8 cellular contexts compared by ENCODE assay signal in genomic region chr2:9004338-9005204, GRCh38. TPM values are rescaled to one million over a fixed set of nuclear protein-coding genes. Genes with fewer than 3 reads are reported as not detected.
DNase-seq lines count a peak whose midpoint lies in the region; ATAC-seq and TF ChIP-seq lines count a peak whose summit lies in the region.

No MANE protein-coding gene starts in this region.

- no peaks in the 10 kb centered on the region for H3K9me3 ChIP-seq in BLaER1
- no peaks in the 10 kb centered on the region for H3K9me3 ChIP-seq in ascending aorta
- no peaks in the 10 kb centered on the region for H3K9me3 ChIP-seq in testis

- no peak for TF ChIP-seq POLR2A in testis (IDR thresholded peaks at IDR 0.05)

- H3K4me3 ChIP-seq in BLaER1 (peak overlapping the region; percentile 87), ascending aorta (peak overlapping the region; percentile 80 to 97), testis (peak overlapping the region; percentile 72 to 76)

- DNase-seq in ascending aorta (ENCODE audit: low spot score in 2 of 2): no peak
- DNase-seq in left colon: no peak
- DNase-seq in testis: no peak
- no peak for DNase-seq in GM20000 (ENCODE audit: low spot score)
- no peak for DNase-seq in GM19240 (ENCODE audit: insufficient read length, low spot score)
- DNase-seq in stimulated activated CD4-positive, alpha-beta T cell treated with anti-CD3 and anti-CD28 coated beads, Interleukin-4, amount 100 ng/mL, for 24 hours: no peak

- H3K4me1 ChIP-seq in BLaER1 (peaks cover 26% of the 10 kb centered on the region), ascending aorta (peaks cover 0 to 9% of the 10 kb centered on the region in 2 donors), testis (no peaks in the 10 kb centered on the region)

- ATAC-seq in HG03432 (IDR thresholded peaks at IDR 0.05; ENCODE audit: unreplicated experiment) (peak; percentile 11), left colon (peak; percentile 6)

- no peak for TF ChIP-seq CTCF in ascending aorta (IDR thresholded peaks at IDR 0.05)
- no peak for TF ChIP-seq CTCF in testis (IDR thresholded peaks at IDR 0.05)
- TF ChIP-seq CTCF in GM20000 (IDR thresholded peaks at IDR 0.05; ENCODE audit: extremely low read depth, missing control alignments): no peak

- H3K36me3 ChIP-seq in BLaER1 (no peaks in the 10 kb centered on the region), ascending aorta (no peaks in the 10 kb centered on the region), testis (ENCODE audit: low read depth, missing control alignments) (no peaks in the 10 kb centered on the region)

- WGBS in testis, 2 donors: 21 to 24% methylated on average over 25 of the region's 25 CpGs

- H3K27me3 ChIP-seq in BLaER1: no peaks in the 10 kb centered on the region
- no peaks in the 10 kb centered on the region for H3K27me3 ChIP-seq in ascending aorta
- H3K27me3 ChIP-seq in testis: no peaks in the 10 kb centered on the region

- H3K4me2 ChIP-seq in BLaER1: peak overlapping the region; percentile 89

- H4K20me1 ChIP-seq in BLaER1: peaks cover 16% of the 10 kb centered on the region

- H3K27ac ChIP-seq in BLaER1: peak overlapping the region; percentile 92
- H3K27ac ChIP-seq in ascending aorta: peak overlapping the region; percentile 85 to 93
- H3K27ac ChIP-seq in testis: peak overlapping the region; percentile 63 to 84

- intact Hi-C loops in ascending aorta (cut with DNase I) (loop anchor here (5.0 to 10.0 kb wide), 4 partner anchors 138 to 420 kb away; partner anchors contain the start of genes CPSF3, ITGB1BP1 and KIDINS220), left colon (cut with DNase I, micrococcal nuclease) (no loop called here), testis (cut with DNase I; ENCODE audit: low total_unique reads) (no loop called here)

- H3K9ac ChIP-seq in BLaER1: peak overlapping the region; percentile 93

RNA-seq across cellular contexts. Expression of gene MBOAT2, which starts 1.1 kb away (rescaled TPM):
- 8.0 TPM for total RNA-seq in ascending aorta
- total RNA-seq in left colon: 10 to 100 TPM; 67.0 to 73.8 TPM
- 10 to 100 TPM; 24.2 to 24.8 TPM for total RNA-seq in testis
- polyA plus RNA-seq in testis (ENCODE audit: insufficient read depth, low read depth, low replicate concordance): 21.2 TPM
